In the genomic region with DNA sequence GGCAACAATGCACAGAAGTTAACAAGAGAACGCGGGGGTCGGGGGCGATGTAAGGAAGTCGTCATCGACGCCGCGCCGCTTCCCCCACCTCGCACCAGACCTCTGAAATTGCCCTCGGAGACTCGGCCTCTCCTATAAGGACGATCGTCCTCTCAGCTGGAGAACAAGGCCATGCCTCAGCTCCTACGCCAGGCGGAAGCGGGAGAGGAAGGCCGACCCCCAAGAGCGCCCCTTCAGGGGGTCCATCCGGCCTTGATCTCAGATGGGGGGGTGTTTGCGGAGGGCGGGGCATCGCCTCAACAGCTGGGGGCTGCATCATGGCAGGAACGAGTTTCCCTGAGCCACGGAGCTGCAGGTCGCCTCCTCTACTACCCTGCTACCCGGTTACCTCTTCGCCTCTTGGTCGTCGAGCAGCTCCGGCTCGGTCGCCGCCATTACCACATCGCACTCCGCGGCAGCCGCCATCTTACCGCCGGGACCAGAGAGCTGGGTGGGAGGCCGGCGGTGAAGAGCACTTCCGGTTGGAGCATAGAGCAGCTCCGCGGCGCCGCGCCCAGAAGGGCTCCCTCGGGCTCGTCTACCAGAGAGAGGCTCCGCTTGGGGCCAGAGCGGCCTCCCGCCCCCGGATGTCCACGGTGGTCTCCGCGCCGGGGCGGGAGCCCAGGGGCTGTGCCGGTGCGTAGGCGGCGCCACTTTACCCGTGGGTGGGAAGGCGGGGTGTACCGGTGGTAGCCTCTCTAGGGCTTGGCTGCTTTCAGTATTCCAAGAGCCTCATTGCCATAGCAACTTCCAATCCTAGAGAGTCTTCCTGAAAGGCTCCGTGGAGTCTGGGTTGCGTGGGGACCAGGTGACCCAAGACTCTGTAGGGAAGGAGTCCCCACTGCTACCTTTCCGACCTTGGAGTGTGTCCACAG, we compare ENCODE assay signal across 1 cellular context.
TF ChIP-seq lines count a peak whose summit lies in the region.

A gene with protein sequence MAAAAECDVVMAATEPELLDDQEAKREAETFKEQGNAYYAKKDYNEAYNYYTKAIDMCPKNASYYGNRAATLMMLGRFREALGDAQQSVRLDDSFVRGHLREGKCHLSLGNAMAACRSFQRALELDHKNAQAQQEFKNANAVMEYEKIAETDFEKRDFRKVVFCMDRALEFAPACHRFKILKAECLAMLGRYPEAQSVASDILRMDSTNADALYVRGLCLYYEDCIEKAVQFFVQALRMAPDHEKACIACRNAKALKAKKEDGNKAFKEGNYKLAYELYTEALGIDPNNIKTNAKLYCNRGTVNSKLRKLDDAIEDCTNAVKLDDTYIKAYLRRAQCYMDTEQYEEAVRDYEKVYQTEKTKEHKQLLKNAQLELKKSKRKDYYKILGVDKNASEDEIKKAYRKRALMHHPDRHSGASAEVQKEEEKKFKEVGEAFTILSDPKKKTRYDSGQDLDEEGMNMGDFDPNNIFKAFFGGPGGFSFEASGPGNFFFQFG (minus strand): TSS at position 488 of the 914 bp plus-strand sequence. CDS start 23 bp downstream, at position 465.

TF ChIP-seq in HepG2, 621 proteins besides CTCF, POLR2A, EP300 and RAD21 (continued from another document and continues in another):
- TF ChIP-seq, protein P1, sequence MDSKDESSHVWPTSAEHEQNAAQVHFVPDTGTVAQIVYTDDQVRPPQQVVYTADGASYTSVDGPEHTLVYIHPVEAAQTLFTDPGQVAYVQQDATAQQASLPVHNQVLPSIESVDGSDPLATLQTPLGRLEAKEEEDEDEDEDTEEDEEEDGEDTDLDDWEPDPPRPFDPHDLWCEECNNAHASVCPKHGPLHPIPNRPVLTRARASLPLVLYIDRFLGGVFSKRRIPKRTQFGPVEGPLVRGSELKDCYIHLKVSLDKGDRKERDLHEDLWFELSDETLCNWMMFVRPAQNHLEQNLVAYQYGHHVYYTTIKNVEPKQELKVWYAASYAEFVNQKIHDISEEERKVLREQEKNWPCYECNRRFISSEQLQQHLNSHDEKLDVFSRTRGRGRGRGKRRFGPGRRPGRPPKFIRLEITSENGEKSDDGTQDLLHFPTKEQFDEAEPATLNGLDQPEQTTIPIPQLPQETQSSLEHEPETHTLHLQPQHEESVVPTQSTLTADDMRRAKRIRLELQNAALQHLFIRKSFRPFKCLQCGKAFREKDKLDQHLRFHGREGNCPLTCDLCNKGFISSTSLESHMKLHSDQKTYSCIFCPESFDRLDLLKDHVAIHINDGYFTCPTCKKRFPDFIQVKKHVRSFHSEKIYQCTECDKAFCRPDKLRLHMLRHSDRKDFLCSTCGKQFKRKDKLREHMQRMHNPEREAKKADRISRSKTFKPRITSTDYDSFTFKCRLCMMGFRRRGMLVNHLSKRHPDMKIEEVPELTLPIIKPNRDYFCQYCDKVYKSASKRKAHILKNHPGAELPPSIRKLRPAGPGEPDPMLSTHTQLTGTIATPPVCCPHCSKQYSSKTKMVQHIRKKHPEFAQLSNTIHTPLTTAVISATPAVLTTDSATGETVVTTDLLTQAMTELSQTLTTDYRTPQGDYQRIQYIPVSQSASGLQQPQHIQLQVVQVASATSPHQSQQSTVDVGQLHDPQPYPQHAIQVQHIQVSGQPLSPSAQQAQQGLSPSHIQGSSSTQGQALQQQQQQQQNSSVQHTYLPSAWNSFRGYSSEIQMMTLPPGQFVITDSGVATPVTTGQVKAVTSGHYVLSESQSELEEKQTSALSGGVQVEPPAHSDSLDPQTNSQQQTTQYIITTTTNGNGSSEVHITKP (CRISPR knock-in tag; IDR thresholded peaks at IDR 0.05; ENCODE audit: low read depth) = peak; percentile 87; the same call in 1 of the 2 replicates
- TF ChIP-seq, protein P2, sequence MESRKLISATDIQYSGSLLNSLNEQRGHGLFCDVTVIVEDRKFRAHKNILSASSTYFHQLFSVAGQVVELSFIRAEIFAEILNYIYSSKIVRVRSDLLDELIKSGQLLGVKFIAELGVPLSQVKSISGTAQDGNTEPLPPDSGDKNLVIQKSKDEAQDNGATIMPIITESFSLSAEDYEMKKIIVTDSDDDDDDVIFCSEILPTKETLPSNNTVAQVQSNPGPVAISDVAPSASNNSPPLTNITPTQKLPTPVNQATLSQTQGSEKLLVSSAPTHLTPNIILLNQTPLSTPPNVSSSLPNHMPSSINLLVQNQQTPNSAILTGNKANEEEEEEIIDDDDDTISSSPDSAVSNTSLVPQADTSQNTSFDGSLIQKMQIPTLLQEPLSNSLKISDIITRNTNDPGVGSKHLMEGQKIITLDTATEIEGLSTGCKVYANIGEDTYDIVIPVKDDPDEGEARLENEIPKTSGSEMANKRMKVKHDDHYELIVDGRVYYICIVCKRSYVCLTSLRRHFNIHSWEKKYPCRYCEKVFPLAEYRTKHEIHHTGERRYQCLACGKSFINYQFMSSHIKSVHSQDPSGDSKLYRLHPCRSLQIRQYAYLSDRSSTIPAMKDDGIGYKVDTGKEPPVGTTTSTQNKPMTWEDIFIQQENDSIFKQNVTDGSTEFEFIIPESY (CRISPR knock-in tag; IDR thresholded peaks at IDR 0.05) = no peak; the same call in 1 of the 2 replicates
- peak; percentile 93 for TF ChIP-seq SALL2 (CRISPR knock-in tag; IDR thresholded peaks at IDR 0.05)
- TF ChIP-seq FOXC1 (CRISPR knock-in tag; IDR thresholded peaks at IDR 0.05; ENCODE audit: borderline replicate concordance) = peak; percentile 87; the same call in 1 of the 2 replicates
- no peak for TF ChIP-seq ZFP62 (CRISPR knock-in tag; IDR thresholded peaks at IDR 0.05)
- TF ChIP-seq, protein P3, sequence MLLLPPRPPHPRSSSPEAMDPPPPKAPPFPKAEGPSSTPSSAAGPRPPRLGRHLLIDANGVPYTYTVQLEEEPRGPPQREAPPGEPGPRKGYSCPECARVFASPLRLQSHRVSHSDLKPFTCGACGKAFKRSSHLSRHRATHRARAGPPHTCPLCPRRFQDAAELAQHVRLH (CRISPR knock-in tag; IDR thresholded peaks at IDR 0.05; ENCODE audit: borderline replicate concordance, low read depth) = peak; percentile 83; the same call in 1 of the 2 replicates
- TF ChIP-seq ISX (CRISPR knock-in tag; conservative IDR thresholded peaks at IDR 0.05) = peak; percentile 55; the same call in 1 of the 2 replicates
- TF ChIP-seq ZFP1 (CRISPR knock-in tag; IDR thresholded peaks at IDR 0.05) = peak; percentile 91; the same call in 1 of the 2 replicates
- peak; percentile 92 for TF ChIP-seq ZNF224 (CRISPR knock-in tag; IDR thresholded peaks at IDR 0.05)
- TF ChIP-seq KDM1A (CRISPR knock-in tag; IDR thresholded peaks at IDR 0.05) = no peak
- TF ChIP-seq, protein P4, sequence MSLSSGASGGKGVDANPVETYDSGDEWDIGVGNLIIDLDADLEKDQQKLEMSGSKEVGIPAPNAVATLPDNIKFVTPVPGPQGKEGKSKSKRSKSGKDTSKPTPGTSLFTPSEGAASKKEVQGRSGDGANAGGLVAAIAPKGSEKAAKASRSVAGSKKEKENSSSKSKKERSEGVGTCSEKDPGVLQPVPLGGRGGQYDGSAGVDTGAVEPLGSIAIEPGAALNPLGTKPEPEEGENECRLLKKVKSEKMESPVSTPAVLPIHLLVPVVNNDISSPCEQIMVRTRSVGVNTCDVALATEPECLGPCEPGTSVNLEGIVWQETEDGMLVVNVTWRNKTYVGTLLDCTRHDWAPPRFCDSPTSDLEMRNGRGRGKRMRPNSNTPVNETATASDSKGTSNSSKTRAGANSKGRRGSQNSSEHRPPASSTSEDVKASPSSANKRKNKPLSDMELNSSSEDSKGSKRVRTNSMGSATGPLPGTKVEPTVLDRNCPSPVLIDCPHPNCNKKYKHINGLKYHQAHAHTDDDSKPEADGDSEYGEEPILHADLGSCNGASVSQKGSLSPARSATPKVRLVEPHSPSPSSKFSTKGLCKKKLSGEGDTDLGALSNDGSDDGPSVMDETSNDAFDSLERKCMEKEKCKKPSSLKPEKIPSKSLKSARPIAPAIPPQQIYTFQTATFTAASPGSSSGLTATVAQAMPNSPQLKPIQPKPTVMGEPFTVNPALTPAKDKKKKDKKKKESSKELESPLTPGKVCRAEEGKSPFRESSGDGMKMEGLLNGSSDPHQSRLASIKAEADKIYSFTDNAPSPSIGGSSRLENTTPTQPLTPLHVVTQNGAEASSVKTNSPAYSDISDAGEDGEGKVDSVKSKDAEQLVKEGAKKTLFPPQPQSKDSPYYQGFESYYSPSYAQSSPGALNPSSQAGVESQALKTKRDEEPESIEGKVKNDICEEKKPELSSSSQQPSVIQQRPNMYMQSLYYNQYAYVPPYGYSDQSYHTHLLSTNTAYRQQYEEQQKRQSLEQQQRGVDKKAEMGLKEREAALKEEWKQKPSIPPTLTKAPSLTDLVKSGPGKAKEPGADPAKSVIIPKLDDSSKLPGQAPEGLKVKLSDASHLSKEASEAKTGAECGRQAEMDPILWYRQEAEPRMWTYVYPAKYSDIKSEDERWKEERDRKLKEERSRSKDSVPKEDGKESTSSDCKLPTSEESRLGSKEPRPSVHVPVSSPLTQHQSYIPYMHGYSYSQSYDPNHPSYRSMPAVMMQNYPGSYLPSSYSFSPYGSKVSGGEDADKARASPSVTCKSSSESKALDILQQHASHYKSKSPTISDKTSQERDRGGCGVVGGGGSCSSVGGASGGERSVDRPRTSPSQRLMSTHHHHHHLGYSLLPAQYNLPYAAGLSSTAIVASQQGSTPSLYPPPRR (CRISPR knock-in tag; IDR thresholded peaks at IDR 0.05; ENCODE audit: borderline replicate concordance) = peak; percentile 59; the same call in 1 of the 2 replicates
- TF ChIP-seq TEAD2 (CRISPR knock-in tag; IDR thresholded peaks at IDR 0.05) = no peak
- TF ChIP-seq POLR2G (IDR thresholded peaks at IDR 0.05; ENCODE audit: low read depth, low read length) = peak; percentile 86
- peak; percentile 64 for TF ChIP-seq SIN3B (IDR thresholded peaks at IDR 0.05; ENCODE audit: low read length)
- TF ChIP-seq, protein P5, sequence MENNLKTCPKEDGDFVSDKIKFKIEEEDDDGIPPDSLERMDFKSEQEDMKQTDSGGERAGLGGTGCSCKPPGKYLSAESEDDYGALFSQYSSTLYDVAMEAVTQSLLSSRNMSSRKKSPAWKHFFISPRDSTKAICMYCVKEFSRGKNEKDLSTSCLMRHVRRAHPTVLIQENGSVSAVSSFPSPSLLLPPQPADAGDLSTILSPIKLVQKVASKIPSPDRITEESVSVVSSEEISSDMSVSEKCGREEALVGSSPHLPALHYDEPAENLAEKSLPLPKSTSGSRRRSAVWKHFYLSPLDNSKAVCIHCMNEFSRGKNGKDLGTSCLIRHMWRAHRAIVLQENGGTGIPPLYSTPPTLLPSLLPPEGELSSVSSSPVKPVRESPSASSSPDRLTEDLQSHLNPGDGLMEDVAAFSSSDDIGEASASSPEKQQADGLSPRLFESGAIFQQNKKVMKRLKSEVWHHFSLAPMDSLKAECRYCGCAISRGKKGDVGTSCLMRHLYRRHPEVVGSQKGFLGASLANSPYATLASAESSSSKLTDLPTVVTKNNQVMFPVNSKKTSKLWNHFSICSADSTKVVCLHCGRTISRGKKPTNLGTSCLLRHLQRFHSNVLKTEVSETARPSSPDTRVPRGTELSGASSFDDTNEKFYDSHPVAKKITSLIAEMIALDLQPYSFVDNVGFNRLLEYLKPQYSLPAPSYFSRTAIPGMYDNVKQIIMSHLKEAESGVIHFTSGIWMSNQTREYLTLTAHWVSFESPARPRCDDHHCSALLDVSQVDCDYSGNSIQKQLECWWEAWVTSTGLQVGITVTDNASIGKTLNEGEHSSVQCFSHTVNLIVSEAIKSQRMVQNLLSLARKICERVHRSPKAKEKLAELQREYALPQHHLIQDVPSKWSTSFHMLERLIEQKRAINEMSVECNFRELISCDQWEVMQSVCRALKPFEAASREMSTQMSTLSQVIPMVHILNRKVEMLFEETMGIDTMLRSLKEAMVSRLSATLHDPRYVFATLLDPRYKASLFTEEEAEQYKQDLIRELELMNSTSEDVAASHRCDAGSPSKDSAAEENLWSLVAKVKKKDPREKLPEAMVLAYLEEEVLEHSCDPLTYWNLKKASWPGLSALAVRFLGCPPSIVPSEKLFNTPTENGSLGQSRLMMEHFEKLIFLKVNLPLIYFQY (CRISPR knock-in tag; IDR thresholded peaks at IDR 0.05; ENCODE audit: borderline replicate concordance) = peak; percentile 76; the same call in 1 of the 2 replicates
- TF ChIP-seq, protein P6, sequence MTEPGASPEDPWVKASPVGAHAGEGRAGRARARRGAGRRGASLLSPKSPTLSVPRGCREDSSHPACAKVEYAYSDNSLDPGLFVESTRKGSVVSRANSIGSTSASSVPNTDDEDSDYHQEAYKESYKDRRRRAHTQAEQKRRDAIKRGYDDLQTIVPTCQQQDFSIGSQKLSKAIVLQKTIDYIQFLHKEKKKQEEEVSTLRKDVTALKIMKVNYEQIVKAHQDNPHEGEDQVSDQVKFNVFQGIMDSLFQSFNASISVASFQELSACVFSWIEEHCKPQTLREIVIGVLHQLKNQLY (CRISPR knock-in tag; IDR thresholded peaks at IDR 0.05) = 0 out of 2 replicates have a peak, but pooled peaks have one; percentile 52
- no peak for TF ChIP-seq ADNP (CRISPR knock-in tag; IDR thresholded peaks at IDR 0.05)
- TF ChIP-seq, protein P7, sequence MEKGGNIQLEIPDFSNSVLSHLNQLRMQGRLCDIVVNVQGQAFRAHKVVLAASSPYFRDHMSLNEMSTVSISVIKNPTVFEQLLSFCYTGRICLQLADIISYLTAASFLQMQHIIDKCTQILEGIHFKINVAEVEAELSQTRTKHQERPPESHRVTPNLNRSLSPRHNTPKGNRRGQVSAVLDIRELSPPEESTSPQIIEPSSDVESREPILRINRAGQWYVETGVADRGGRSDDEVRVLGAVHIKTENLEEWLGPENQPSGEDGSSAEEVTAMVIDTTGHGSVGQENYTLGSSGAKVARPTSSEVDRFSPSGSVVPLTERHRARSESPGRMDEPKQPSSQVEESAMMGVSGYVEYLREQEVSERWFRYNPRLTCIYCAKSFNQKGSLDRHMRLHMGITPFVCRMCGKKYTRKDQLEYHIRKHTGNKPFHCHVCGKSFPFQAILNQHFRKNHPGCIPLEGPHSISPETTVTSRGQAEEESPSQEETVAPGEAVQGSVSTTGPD (CRISPR knock-in tag; IDR thresholded peaks at IDR 0.05) = peak; percentile 28; the same call in 1 of the 2 replicates
- no peak for TF ChIP-seq REXO4 (CRISPR knock-in tag; IDR thresholded peaks at IDR 0.05; ENCODE audit: borderline replicate concordance)
- TF ChIP-seq ZNF768 (CRISPR knock-in tag; IDR thresholded peaks at IDR 0.05) = peak; percentile 83
- no peak for TF ChIP-seq SUZ12 (IDR thresholded peaks at IDR 0.05; ENCODE audit: low read depth, low read length)
- 0 out of 2 replicates have a peak, but pooled peaks have one; percentile 67 for TF ChIP-seq JUN (CRISPR knock-in tag; IDR thresholded peaks at IDR 0.05)
- TF ChIP-seq, protein P8, sequence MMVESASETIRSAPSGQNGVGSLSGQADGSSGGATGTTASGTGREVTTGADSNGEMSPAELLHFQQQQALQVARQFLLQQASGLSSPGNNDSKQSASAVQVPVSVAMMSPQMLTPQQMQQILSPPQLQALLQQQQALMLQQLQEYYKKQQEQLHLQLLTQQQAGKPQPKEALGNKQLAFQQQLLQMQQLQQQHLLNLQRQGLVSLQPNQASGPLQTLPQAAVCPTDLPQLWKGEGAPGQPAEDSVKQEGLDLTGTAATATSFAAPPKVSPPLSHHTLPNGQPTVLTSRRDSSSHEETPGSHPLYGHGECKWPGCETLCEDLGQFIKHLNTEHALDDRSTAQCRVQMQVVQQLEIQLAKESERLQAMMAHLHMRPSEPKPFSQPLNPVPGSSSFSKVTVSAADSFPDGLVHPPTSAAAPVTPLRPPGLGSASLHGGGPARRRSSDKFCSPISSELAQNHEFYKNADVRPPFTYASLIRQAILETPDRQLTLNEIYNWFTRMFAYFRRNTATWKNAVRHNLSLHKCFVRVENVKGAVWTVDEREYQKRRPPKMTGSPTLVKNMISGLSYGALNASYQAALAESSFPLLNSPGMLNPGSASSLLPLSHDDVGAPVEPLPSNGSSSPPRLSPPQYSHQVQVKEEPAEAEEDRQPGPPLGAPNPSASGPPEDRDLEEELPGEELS (CRISPR knock-in tag; IDR thresholded peaks at IDR 0.05) = peak; percentile 66; the same call in 1 of the 2 replicates
- peak; percentile 96; the same call in 1 of the 2 replicates for TF ChIP-seq ZBTB8A (CRISPR knock-in tag; IDR thresholded peaks at IDR 0.05; ENCODE audit: borderline replicate concordance, low read depth)
- no peak for TF ChIP-seq ZNF841 (CRISPR knock-in tag; IDR thresholded peaks at IDR 0.05; ENCODE audit: borderline replicate concordance)
- no peak for TF ChIP-seq ZNF24 (IDR thresholded peaks at IDR 0.05)
